26 cellular contexts compared by ENCODE assay signal in genomic region chr1:230148768-230149469, GRCh38.
DNase-seq lines count a peak whose midpoint lies in the region; ATAC-seq and TF ChIP-seq lines count a peak whose summit lies in the region.
"Had no signal": no experiment of that assay in that cellular context is flagged by ENCODE, and none has a peak within 500 bp of the region (broad histone marks: within the 10 kb centered on the region; RNA-seq: fewer than 3 reads in every experiment).

No MANE protein-coding gene starts in this region.

- 80 to 89% (median 89%) methylated on average over 11 of the region's 11 CpGs for WGBS in spleen, 5 donors

- TF ChIP-seq CTCF in HEK293 (tag by site-specific recombination; IDR thresholded peaks at IDR 0.05), result no peak
- no peak for TF ChIP-seq CTCF in activated B cell treated with CpG ODN at 0.5 μM for 24 hours (IDR thresholded peaks at IDR 0.05)
- TF ChIP-seq CTCF in spleen (IDR thresholded peaks at IDR 0.05 in 8 of 11, conservative IDR thresholded peaks at IDR 0.05 in 3 of 11), result no peak

- no peak for TF ChIP-seq POLR2A in spleen (IDR thresholded peaks at IDR 0.05)

- peaks cover 21% of the 10 kb centered on the region for H3K36me3 Mint-ChIP-seq in activated T-cell treated with anti-CD3 and anti-CD28 coated beads, Interleukin-2, amount 50 U/mL, for 24 hours (ENCODE audit: low read depth)
- peaks cover 2% of the 10 kb centered on the region for H3K36me3 Mint-ChIP-seq in activated T-cell treated with anti-CD3 and anti-CD28 coated beads, Interleukin-2, amount 50 U/mL, for 4 hours (ENCODE audit: insufficient read depth)
- H3K36me3 Mint-ChIP-seq in activated B cell treated with CpG ODN at 0.5 μM for 24 hours (ENCODE audit: low read depth), result peaks cover 19% of the 10 kb centered on the region

- no peak for DNase-seq in activated T-cell treated with anti-CD3 and anti-CD28 coated beads, Interleukin-2, amount 50 U/mL, for 24 hours
- no peak for DNase-seq in activated T-cell treated with anti-CD3 and anti-CD28 coated beads, Interleukin-2, amount 50 U/mL, for 4 hours
- DNase-seq in activated B cell treated with CpG ODN at 0.5 μM for 24 hours (no peak), spleen (no peak), mucosa of gallbladder (ENCODE audit: low spot score) (no peak)
- DNase-seq: activated CD4-positive, alpha-beta T cell treated with anti-CD3 and anti-CD28 coated beads for 36 hours; BE2C; brain microvascular endothelial cell; Calu3; effector CD8-positive, alpha-beta T cell; EL; foreskin keratinocyte; KG1; left ventricle myocardium inferior; NCI-H1092; NCI-H2029 treated with DMSO at 0.1 percent for 48 hours; NCI-H226; NCI-H748 treated with DMSO at 0.1 percent for 48 hours; SIG-M5; stimulated activated CD4-positive, alpha-beta T cell treated with anti-CD3 and anti-CD28 coated beads, Interleukin-2, amount 100 ng/mL, for 24 hours; stimulated activated naive CD8-positive, alpha-beta T cell treated with anti-CD3 and anti-CD28 coated beads, Interleukin-15, amount 100 ng/mL, for 72 hours; tibial artery had no signal

- intact Hi-C loops in activated B cell treated with CpG ODN at 0.5 μM for 24 hours (cut with micrococcal nuclease), result no loop called here
- intact Hi-C loops in spleen (cut with DNase I; ENCODE audit: low total_unique reads), result no loop called here

- H3K4me3 ChIP-seq in HEK293 (ENCODE audit: low read depth, low read length), result no peak overlapping the region
- no peak overlapping the region for H3K4me3 ChIP-seq in spleen
- H3K4me3 ChIP-seq: left ventricle myocardium inferior, skin epidermis, tibial artery had no signal

- peaks cover 72% of the 10 kb centered on the region for H3K4me1 Mint-ChIP-seq in activated T-cell treated with anti-CD3 and anti-CD28 coated beads, Interleukin-2, amount 50 U/mL, for 24 hours (ENCODE audit: low read depth)
- peaks cover 52% of the 10 kb centered on the region for H3K4me1 Mint-ChIP-seq in activated T-cell treated with anti-CD3 and anti-CD28 coated beads, Interleukin-2, amount 50 U/mL, for 4 hours (ENCODE audit: low read depth)
- peaks cover 80% of the 10 kb centered on the region for H3K4me1 Mint-ChIP-seq in activated B cell treated with CpG ODN at 0.5 μM for 24 hours

- no peak for ATAC-seq in activated T-cell treated with anti-CD3 and anti-CD28 coated beads, Interleukin-2, amount 50 U/mL, for 4 hours
- no peak for ATAC-seq in activated B cell treated with CpG ODN at 0.5 μM for 24 hours (ENCODE audit: low read depth)
- no peak for ATAC-seq in HG03196 (IDR thresholded peaks at IDR 0.05; ENCODE audit: unreplicated experiment)
- no peak for ATAC-seq in GM21447 (IDR thresholded peaks at IDR 0.05; ENCODE audit: unreplicated experiment)
- ATAC-seq: activated CD4-positive, alpha-beta T cell treated with anti-CD3 and anti-CD28 coated beads for 36 hours; foreskin keratinocyte had no signal

- H3K27me3 ChIP-seq in spleen (replicated peaks in 1 of 7), result no peaks in the 10 kb centered on the region
- H3K27me3 ChIP-seq: BE2C, brain microvascular endothelial cell, foreskin keratinocyte, tibial artery had no signal

- H3K27me3 Mint-ChIP-seq in activated T-cell treated with anti-CD3 and anti-CD28 coated beads, Interleukin-2, amount 50 U/mL, for 24 hours, result no peaks in the 10 kb centered on the region
- no peaks in the 10 kb centered on the region for H3K27me3 Mint-ChIP-seq in activated T-cell treated with anti-CD3 and anti-CD28 coated beads, Interleukin-2, amount 50 U/mL, for 4 hours (ENCODE audit: low read depth)
- no peaks in the 10 kb centered on the region for H3K27me3 Mint-ChIP-seq in activated B cell treated with CpG ODN at 0.5 μM for 24 hours
- H3K27me3 Mint-ChIP-seq: activated CD4-positive, alpha-beta T cell treated with anti-CD3 and anti-CD28 coated beads for 36 hours; stimulated activated naive CD8-positive, alpha-beta T cell treated with anti-CD3 and anti-CD28 coated beads, Interleukin-15, amount 100 ng/mL, for 72 hours had no signal

- POLR2A ChIA-PET in HEK293 (lab: Yijun Ruan, JAX), result no interaction called here
- POLR2A ChIA-PET in activated B cell treated with CpG ODN at 0.5 μM for 24 hours (lab: Charles Lee), result interaction anchor here (0.6 to 7.0 kb wide), 9 partner anchors 17 to 1391 kb away, joined by 3 to 132 read pairs (median 5); partner anchors contain the start of gene GALNT2

- H3K27ac ChIP-seq in HEK293 (ENCODE audit: extremely low read depth, low read depth, low read length) (no peak overlapping the region), spleen (peak overlapping the region in 5 of 8 donors; percentile 74 to 87 (median 82))
- H3K27ac ChIP-seq: brain microvascular endothelial cell, foreskin keratinocyte, left ventricle myocardium inferior, tibial artery had no signal

- H3K4me1 ChIP-seq in HEK293 (ENCODE audit: control insufficient read depth, insufficient read depth, low read length) (peaks cover 19% of the 10 kb centered on the region), spleen (peaks cover 15 to 97% (median 68%) of the 10 kb centered on the region in 6 donors)
- H3K4me1 ChIP-seq: foreskin keratinocyte had no signal

- peak overlapping the region; percentile 50 for H3K27ac Mint-ChIP-seq in activated T-cell treated with anti-CD3 and anti-CD28 coated beads, Interleukin-2, amount 50 U/mL, for 24 hours
- H3K27ac Mint-ChIP-seq in activated B cell treated with CpG ODN at 0.5 μM for 24 hours, result peak overlapping the region; percentile 94
- H3K27ac Mint-ChIP-seq: activated CD4-positive, alpha-beta T cell treated with anti-CD3 and anti-CD28 coated beads for 36 hours; stimulated activated naive CD8-positive, alpha-beta T cell treated with anti-CD3 and anti-CD28 coated beads, Interleukin-15, amount 100 ng/mL, for 72 hours had no signal

- H3K4me3 Mint-ChIP-seq in activated T-cell treated with anti-CD3 and anti-CD28 coated beads, Interleukin-2, amount 50 U/mL, for 24 hours, result no peak overlapping the region
- H3K4me3 Mint-ChIP-seq in activated T-cell treated with anti-CD3 and anti-CD28 coated beads, Interleukin-2, amount 50 U/mL, for 4 hours, result no peak overlapping the region
- H3K4me3 Mint-ChIP-seq in activated B cell treated with CpG ODN at 0.5 μM for 24 hours, result peak overlapping the region; percentile 80
- H3K4me3 Mint-ChIP-seq: activated CD4-positive, alpha-beta T cell treated with anti-CD3 and anti-CD28 coated beads for 36 hours; stimulated activated naive CD8-positive, alpha-beta T cell treated with anti-CD3 and anti-CD28 coated beads, Interleukin-15, amount 100 ng/mL, for 72 hours had no signal

- CTCF ChIA-PET in HEK293 (lab: Yijun Ruan, JAX) (interaction anchor here (0.9 to 1.3 kb wide), 2 partner anchors 8 to 39 kb away, joined by 3 to 4 read pairs; no protein-coding TSS in a partner anchor), activated B cell treated with CpG ODN at 0.5 μM for 24 hours (lab: Charles Lee) (no interaction called here)

- H3K9me3 ChIP-seq in HEK293 (ENCODE audit: control insufficient read depth, insufficient read depth, low read depth, low read length), result no peaks in the 10 kb centered on the region
- H3K9me3 ChIP-seq in spleen, result no peaks in the 10 kb centered on the region
- H3K9me3 ChIP-seq: BE2C, left ventricle myocardium inferior, tibial artery had no signal

- no peaks in the 10 kb centered on the region for H3K9me3 Mint-ChIP-seq in activated T-cell treated with anti-CD3 and anti-CD28 coated beads, Interleukin-2, amount 50 U/mL, for 24 hours
- no peaks in the 10 kb centered on the region for H3K9me3 Mint-ChIP-seq in activated T-cell treated with anti-CD3 and anti-CD28 coated beads, Interleukin-2, amount 50 U/mL, for 4 hours
- H3K9me3 Mint-ChIP-seq in activated B cell treated with CpG ODN at 0.5 μM for 24 hours, result no peaks in the 10 kb centered on the region
- H3K9me3 Mint-ChIP-seq: stimulated activated naive CD8-positive, alpha-beta T cell treated with anti-CD3 and anti-CD28 coated beads, Interleukin-15, amount 100 ng/mL, for 72 hours had no signal

- H3K36me3 ChIP-seq in HEK293 (ENCODE audit: control insufficient read depth in 2 of 2, insufficient read depth in 1 of 2, low read length in 2 of 2), result no peaks in the 10 kb centered on the region
- no peaks in the 10 kb centered on the region for H3K36me3 ChIP-seq in spleen
- H3K36me3 ChIP-seq: BE2C, brain microvascular endothelial cell, left ventricle myocardium inferior, tibial artery had no signal

TF ChIP-seq in HEK293, 187 proteins besides CTCF, POLR2A, EP300 and RAD21 (continues in another document):
- TF ChIP-seq ZNF423 (tag by site-specific recombination; IDR thresholded peaks at IDR 0.05) (no peak), ZNF114 (tag by site-specific recombination; IDR thresholded peaks at IDR 0.05) (no peak), ZNF146 (tag by site-specific recombination; IDR thresholded peaks at IDR 0.05) (no peak), ZSCAN18 (tag by site-specific recombination; IDR thresholded peaks at IDR 0.05) (no peak), ZSCAN4 (tag by site-specific recombination; IDR thresholded peaks at IDR 0.05) (no peak), KLF1 (tag by site-specific recombination; IDR thresholded peaks at IDR 0.05) (peak; percentile 84), ZNF23 (tag by site-specific recombination; IDR thresholded peaks at IDR 0.05; ENCODE audit: borderline replicate concordance) (no peak)
